In genomic region chr3:120688121-120688520, GRCh38 we compare ENCODE assay signal across 1 cellular context.
TF ChIP-seq lines count a peak whose summit lies in the region.

No MANE protein-coding gene starts in this region.

TF ChIP-seq in SK-N-SH, 30 proteins besides CTCF, POLR2A, EP300 and RAD21 (continued from another document):
- TF ChIP-seq MAX (IDR thresholded peaks at IDR 0.05; ENCODE audit: low read depth): no peak
- TF ChIP-seq FOXJ3 (CRISPR knock-in tag; IDR thresholded peaks at IDR 0.05): no peak
- TF ChIP-seq NRF1 (IDR thresholded peaks at IDR 0.05; ENCODE audit: low read depth, low read length): no peak
TF ChIP-seq in SK-N-SH: peak in this region for 0.
